ENCODE assay signal across 15 cellular contexts in genomic region chr2:212745359-212745758, GRCh38.
A peak's percentile ranks its signal among the peaks of the same experiment; 100 is the strongest.
DNase-seq lines count a peak whose midpoint lies in the region; ATAC-seq lines count a peak whose summit lies in the region.
"Had no signal": no experiment of that assay in that cellular context is flagged by ENCODE, and none has a peak within 500 bp of the region (broad histone marks: within the 10 kb centered on the region; RNA-seq: fewer than 3 reads in every experiment).

No MANE protein-coding gene starts in this region.

- CTCF ChIA-PET in activated CD4-positive, alpha-beta T cell treated with anti-CD3 and anti-CD28 coated beads, Interleukin-2, amount 10 ng/mL, durations not matched to agents 7 days and 5 days (lab: Charles Lee): no interaction called here

- no peaks in the 10 kb centered on the region for H3K9me3 Mint-ChIP-seq in activated CD4-positive, alpha-beta T cell treated with anti-CD3 and anti-CD28 coated beads, Interleukin-2, amount 10 ng/mL, durations not matched to agents 7 days and 5 days
- H3K9me3 Mint-ChIP-seq: activated T-helper 17 cell treated with anti-CD3 and anti-CD28 coated beads, Interleukin-2, amount 50 U/mL, for 72 hours had no signal

- POLR2A ChIA-PET in activated CD4-positive, alpha-beta T cell treated with anti-CD3 and anti-CD28 coated beads, Interleukin-2, amount 10 ng/mL, durations not matched to agents 7 days and 5 days (lab: Charles Lee): no interaction called here

- no peaks in the 10 kb centered on the region for H3K36me3 Mint-ChIP-seq in activated CD4-positive, alpha-beta T cell treated with anti-CD3 and anti-CD28 coated beads, Interleukin-2, amount 10 ng/mL, durations not matched to agents 7 days and 5 days (ENCODE audit: low read depth)
- H3K36me3 Mint-ChIP-seq: activated CD4-positive, alpha-beta memory T cell treated with anti-CD3 and anti-CD28 coated beads for 36 hours; naive thymus-derived CD8-positive, alpha-beta T cell had no signal

- no peaks in the 10 kb centered on the region for H3K4me1 Mint-ChIP-seq in activated CD4-positive, alpha-beta T cell treated with anti-CD3 and anti-CD28 coated beads, Interleukin-2, amount 10 ng/mL, durations not matched to agents 7 days and 5 days
- H3K4me1 Mint-ChIP-seq: activated T-helper 17 cell treated with anti-CD3 and anti-CD28 coated beads, Interleukin-2, amount 50 U/mL, for 72 hours; naive thymus-derived CD8-positive, alpha-beta T cell had no signal

- no peak overlapping the region for H3K27ac Mint-ChIP-seq in activated CD4-positive, alpha-beta T cell treated with anti-CD3 and anti-CD28 coated beads, Interleukin-2, amount 10 ng/mL, durations not matched to agents 7 days and 5 days
- H3K27ac Mint-ChIP-seq: activated CD4-positive, alpha-beta memory T cell treated with anti-CD3 and anti-CD28 coated beads for 36 hours; activated T-helper 17 cell treated with anti-CD3 and anti-CD28 coated beads, Interleukin-2, amount 50 U/mL, for 72 hours; naive thymus-derived CD8-positive, alpha-beta T cell; progenitor cell of endocrine pancreas had no signal

- no peaks in the 10 kb centered on the region for H3K27me3 Mint-ChIP-seq in activated CD4-positive, alpha-beta T cell treated with anti-CD3 and anti-CD28 coated beads, Interleukin-2, amount 10 ng/mL, durations not matched to agents 7 days and 5 days
- H3K27me3 Mint-ChIP-seq: activated CD4-positive, alpha-beta memory T cell treated with anti-CD3 and anti-CD28 coated beads for 36 hours; activated T-helper 17 cell treated with anti-CD3 and anti-CD28 coated beads, Interleukin-2, amount 50 U/mL, for 72 hours; progenitor cell of endocrine pancreas had no signal

- ATAC-seq in GM18861 (IDR thresholded peaks at IDR 0.05; ENCODE audit: unreplicated experiment) (peak; percentile 87), GM21381 (IDR thresholded peaks at IDR 0.05; ENCODE audit: unreplicated experiment) (peak; percentile 79), HG02870 (IDR thresholded peaks at IDR 0.05; ENCODE audit: unreplicated experiment) (peak; percentile 98), HG03469 (IDR thresholded peaks at IDR 0.05; ENCODE audit: unreplicated experiment) (peak; percentile 87)
- ATAC-seq: activated T-helper 17 cell treated with anti-CD3 and anti-CD28 coated beads, Interleukin-2, amount 50 U/mL, for 72 hours; naive thymus-derived CD8-positive, alpha-beta T cell had no signal

- no peak overlapping the region for H3K4me3 Mint-ChIP-seq in activated CD4-positive, alpha-beta T cell treated with anti-CD3 and anti-CD28 coated beads, Interleukin-2, amount 10 ng/mL, durations not matched to agents 7 days and 5 days
- H3K4me3 Mint-ChIP-seq: activated CD4-positive, alpha-beta memory T cell treated with anti-CD3 and anti-CD28 coated beads for 36 hours; activated T-helper 17 cell treated with anti-CD3 and anti-CD28 coated beads, Interleukin-2, amount 50 U/mL, for 72 hours; naive thymus-derived CD8-positive, alpha-beta T cell had no signal

- DNase-seq in activated CD4-positive, CD25-positive, alpha-beta regulatory T cell (lab: John Stamatoyannopoulos, UW): no peak
- DNase-seq in NCI-H524 (lab: John Stamatoyannopoulos, UW): no peak
- DNase-seq in NCI-H446 treated with DMSO at 0.1 percent for 48 hours (lab: John Stamatoyannopoulos, UW): no peak
- no peak for DNase-seq in activated CD4-positive, alpha-beta T cell treated with anti-CD3 and anti-CD28 coated beads, Interleukin-2, amount 10 ng/mL, durations not matched to agents 7 days and 5 days
- DNase-seq: activated CD4-positive, alpha-beta memory T cell treated with anti-CD3 and anti-CD28 coated beads for 36 hours; amniotic stem cell; Caco-2; naive thymus-derived CD8-positive, alpha-beta T cell; NCI-H2227 treated with DMSO at 0.1 percent for 48 hours had no signal
